ENCODE assay signal across 9 cellular contexts in genomic region chr5:146878471-146879172, GRCh38. TPM values are rescaled to one million over a fixed set of nuclear protein-coding genes. Genes with fewer than 3 reads are reported as not detected.
A peak's percentile ranks its signal among the peaks of the same experiment; 100 is the strongest.
DNase-seq lines count a peak whose midpoint lies in the region; TF ChIP-seq lines count a peak whose summit lies in the region.
"Had no signal": no experiment of that assay in that cellular context is flagged by ENCODE, and none has a peak within 500 bp of the region (broad histone marks: within the 10 kb centered on the region; RNA-seq: fewer than 3 reads in every experiment).

PPP2R2B (minus strand) TSS chr5:146878757.

- H3K4me3 ChIP-seq in epithelial cell of proximal tubule (ENCODE audit: low read depth, low read length) (peak within 1 kb of the TSS; percentile 52), stomach (peak within 1 kb of the TSS; percentile 48 to 65 (median 57))

- no peak for TF ChIP-seq POLR2A in stomach (IDR thresholded peaks at IDR 0.05)

- H3K36me3 ChIP-seq in stomach: no peaks in the 10 kb centered on the region

- peaks cover 19 to 25% (median 22%) of the 10 kb centered on the region in 4 donors for H3K4me1 ChIP-seq in stomach

- H3K27me3 ChIP-seq in stomach: peaks cover 0 to 51% (median 20%) of the 10 kb centered on the region in 3 donors

- TF ChIP-seq EP300 in stomach (IDR thresholded peaks at IDR 0.05): no peak

- WGBS in stomach, 5 donors: 0 to 2% (median 1%) methylated on average over 30 to 41 of the region's 41 CpGs

- H3K9me3 ChIP-seq in stomach: no peaks in the 10 kb centered on the region

- intact Hi-C loops in stomach (cut with DNase I; ENCODE audit: low total_unique reads): no loop called here

- DNase-seq in activated T-cell treated with anti-CD3 and anti-CD28 coated beads for 24 hours (ENCODE audit: low read depth) (peak; percentile 4), activated T-cell treated with anti-CD3 and anti-CD28 coated beads for 4 hours (no peak), NCI-H2171 treated with DMSO at 0.1 percent for 48 hours (lab: John Stamatoyannopoulos, UW) (peak; percentile 70), epithelial cell of proximal tubule (ENCODE audit: low read depth) (no peak), mucosa of gallbladder (ENCODE audit: low spot score) (peak; percentile 18), stomach (peak; percentile 37), AG08395 (ENCODE audit: low spot score) (no peak)
- peak; percentile 54 for DNase-seq in activated T-cell treated with anti-CD3 and anti-CD28 coated beads, Interleukin-2, amount 50 U/mL, for 1 hour

- H3K27ac ChIP-seq in stomach: no peak within 1 kb of the TSS

- TF ChIP-seq CTCF in epithelial cell of proximal tubule (conservative IDR thresholded peaks at IDR 0.05; ENCODE audit: low read depth, low read length): no peak
- TF ChIP-seq CTCF in stomach (IDR thresholded peaks at IDR 0.05): no peak

RNA-seq across cellular contexts. Expression of gene PPP2R2B, which starts in this region (rescaled TPM):
- total RNA-seq in epithelial cell of proximal tubule: 1.1 and 3.9 TPM in 2 replicates
- total RNA-seq in mucosa of gallbladder: 2.6 TPM
- total RNA-seq in stomach: 1 to 10 TPM in 2 of 5 donors, under 1 TPM in 2, not detected in 1; under 0.01 to 4.6 (median 0.80) TPM
- under 1 TPM; 0.25 to 0.76 (median 0.75) TPM for polyA plus RNA-seq in stomach
- total RNA-seq: dermis microvascular lymphatic vessel endothelial cell had no signal

Comparison
In these comparisons a context has a peak if more than half of its experiments do, and no peak if none do; other contexts are left out.
1. DNase-seq: peak in activated T-cell treated with anti-CD3 and anti-CD28 coated beads for 24 hours (single experiment), NCI-H2171 treated with DMSO at 0.1 percent for 48 hours (single experiment), activated T-cell treated with anti-CD3 and anti-CD28 coated beads, Interleukin-2, amount 50 U/mL, for 1 hour (single experiment), mucosa of gallbladder (single experiment) and stomach (single experiment); none in activated T-cell treated with anti-CD3 and anti-CD28 coated beads for 4 hours (single experiment), epithelial cell of proximal tubule (single experiment) and AG08395 (single experiment).